ENCODE assay signal across 23 cellular contexts in the genomic region with DNA sequence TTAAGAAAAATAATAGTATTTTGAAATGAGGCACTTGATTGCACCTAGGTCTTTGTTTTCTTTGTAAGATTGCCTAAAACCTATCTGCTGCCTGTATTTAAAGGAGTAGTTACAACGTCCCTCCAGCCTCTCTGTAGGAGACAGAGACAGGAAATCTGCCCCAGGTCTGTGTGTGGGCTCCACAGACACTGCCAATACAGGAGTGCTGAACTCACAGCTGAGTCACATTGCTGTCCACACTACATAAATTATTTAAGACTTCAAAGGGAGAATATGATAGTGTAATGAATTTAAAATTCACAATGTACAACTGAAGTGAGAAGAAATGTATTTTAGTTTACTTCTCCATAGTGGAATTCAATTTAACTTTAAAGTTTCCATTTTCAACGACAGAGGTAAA. TPM values are rescaled to one million over a fixed set of nuclear protein-coding genes. Genes with fewer than 3 reads are reported as not detected.
A peak's percentile ranks its signal among the peaks of the same experiment; 100 is the strongest.
DNase-seq lines count a peak whose midpoint lies in the region; ATAC-seq and TF ChIP-seq lines count a peak whose summit lies in the region.
"Had no signal": no experiment of that assay in that cellular context is flagged by ENCODE, and none has a peak within 500 bp of the region (broad histone marks: within the 10 kb centered on the region; RNA-seq: fewer than 3 reads in every experiment).

No MANE protein-coding gene starts in this region.

- no peaks in the 10 kb centered on the region for H3K27me3 ChIP-seq in BLaER1
- no peaks in the 10 kb centered on the region for H3K27me3 ChIP-seq in PC-3 (ENCODE audit: low read length)
- H3K27me3 ChIP-seq in hepatocyte = no peaks in the 10 kb centered on the region
- H3K27me3 ChIP-seq: body of pancreas, gastrocnemius medialis, vagina had no signal

- CTCF ChIA-PET in PC-3 (lab: Charles Lee) = interaction anchor here (0.6 kb wide), 1 partner anchor 65 kb away, joined by 3 read pairs; no protein-coding TSS in a partner anchor
- CTCF ChIA-PET in activated CD8-positive, alpha-beta memory T cell treated with anti-CD3 and anti-CD28 coated beads, Interleukin-2, amount 10 ng/mL, durations not matched to agents 7 days and 5 days (lab: Charles Lee) = interaction anchor here (2.6 kb wide), 1 partner anchor 68 kb away, joined by 16 read pairs; no protein-coding TSS in a partner anchor

- H3K4me3 Mint-ChIP-seq in activated CD8-positive, alpha-beta memory T cell treated with anti-CD3 and anti-CD28 coated beads, Interleukin-2, amount 10 ng/mL, durations not matched to agents 7 days and 5 days = no peak overlapping the region
- H3K4me3 Mint-ChIP-seq: activated B cell treated with CpG ODN at 0.5 μM for 24 hours; activated CD8-positive, alpha-beta T cell treated with anti-CD3 and anti-CD28 coated beads for 36 hours; activated naive CD4-positive, alpha-beta T cell treated with anti-CD3 and anti-CD28 coated beads, Interleukin-2, amount 50 U/mL, for 24 hours; activated T-cell treated with anti-CD3 and anti-CD28 coated beads, Interleukin-2, amount 50 U/mL, for 72 hours; CD14-positive monocyte; neural crest cell had no signal

- no peaks in the 10 kb centered on the region for H3K79me2 ChIP-seq in PC-3 (ENCODE audit: low read length)
- no peaks in the 10 kb centered on the region for H3K79me2 ChIP-seq in hepatocyte

- TF ChIP-seq CTCF in PC-3 (conservative IDR thresholded peaks at IDR 0.05; ENCODE audit: low read depth, low read length) (no peak), cardiac fibroblast (IDR thresholded peaks at IDR 0.05; ENCODE audit: low read depth, low read length) (no peak), hepatocyte (IDR thresholded peaks at IDR 0.05; ENCODE audit: poor library complexity) (no peak)

- DNase-seq in PC-3 = no peak
- peak; percentile 14 to 34 for DNase-seq in cardiac fibroblast (ENCODE audit: low read depth in 2 of 2)
- DNase-seq in kidney tubule cell (ENCODE audit: low spot score) = peak; percentile 26
- DNase-seq in DMS153 treated with DMSO at 0.1 percent for 48 hours (lab: John Stamatoyannopoulos, UW; ENCODE audit: unreplicated experiment) = no peak
- DNase-seq in activated CD8-positive, alpha-beta memory T cell treated with anti-CD3 and anti-CD28 coated beads, Interleukin-2, amount 10 ng/mL, durations not matched to agents 7 days and 5 days = no peak
- DNase-seq in hepatocyte (ENCODE audit: low spot score) = no peak
- DNase-seq in HPDE6-E6E7 (ENCODE audit: extremely low spot score) = no peak
- DNase-seq: activated B cell treated with CpG ODN at 0.5 μM for 24 hours; activated CD8-positive, alpha-beta T cell treated with anti-CD3 and anti-CD28 coated beads for 36 hours; activated T-cell treated with anti-CD3 and anti-CD28 coated beads, Interleukin-2, amount 50 U/mL, for 72 hours; body of pancreas; gastrocnemius medialis; mucosa of descending colon; NCI-H1417; NCI-H69; stimulated activated CD4-positive, alpha-beta T cell treated with anti-CD3 and anti-CD28 coated beads, Interleukin-12 subunit alpha, Interleukin-12 subunit beta, amount 100 ng/mL, for 4 hours; substantia nigra had no signal

- ATAC-seq in PC-3 = peak; percentile 72
- no peak for ATAC-seq in activated CD8-positive, alpha-beta memory T cell treated with anti-CD3 and anti-CD28 coated beads, Interleukin-2, amount 10 ng/mL, durations not matched to agents 7 days and 5 days
- ATAC-seq: activated CD8-positive, alpha-beta T cell treated with anti-CD3 and anti-CD28 coated beads for 36 hours; activated T-cell treated with anti-CD3 and anti-CD28 coated beads, Interleukin-2, amount 50 U/mL, for 72 hours; body of pancreas; gastrocnemius medialis; left lobe of liver; mucosa of descending colon had no signal

- POLR2A ChIA-PET in PC-3 (lab: Charles Lee; ENCODE audit: unreplicated experiment) = no interaction called here

- intact Hi-C loops in PC-3 (cut with micrococcal nuclease) = loop anchor here (5.0 kb wide), 1 partner anchor 137 kb away; no protein-coding TSS in a partner anchor

- 39% methylated on average over 2 of the region's 2 CpGs for WGBS in hepatocyte (ENCODE audit: low lambda C conversion rate, missing lambda C conversion rate)

- no TSS peak for BruUV-seq in PC-3 (replicated peaks; lab: Mats Ljungman, UMichigan)

- H3K4me2 ChIP-seq in BLaER1 = peak overlapping the region; percentile 91
- H3K4me2 ChIP-seq in PC-3 (ENCODE audit: low read length) = no peak overlapping the region
- no peak overlapping the region for H3K4me2 ChIP-seq in hepatocyte

- no peaks in the 10 kb centered on the region for H3K36me3 ChIP-seq in BLaER1
- no peaks in the 10 kb centered on the region for H3K36me3 ChIP-seq in PC-3 (ENCODE audit: low read depth, low read length)
- no peaks in the 10 kb centered on the region for H3K36me3 ChIP-seq in hepatocyte (replicated peaks; ENCODE audit: insufficient read depth, low read depth)
- H3K36me3 ChIP-seq: gastrocnemius medialis, vagina had no signal

- H3K4me1 ChIP-seq in BLaER1 = peaks cover 73% of the 10 kb centered on the region
- no peaks in the 10 kb centered on the region for H3K4me1 ChIP-seq in PC-3 (ENCODE audit: insufficient read depth, low read length)
- no peaks in the 10 kb centered on the region for H3K4me1 ChIP-seq in hepatocyte (ENCODE audit: insufficient read depth)
- H3K4me1 ChIP-seq: body of pancreas, vagina had no signal

- H3K9me2 ChIP-seq in PC-3 (replicated peaks; ENCODE audit: low read length) = no peaks in the 10 kb centered on the region
- H3K9me2 ChIP-seq in hepatocyte (replicated peaks; ENCODE audit: insufficient read depth) = no peaks in the 10 kb centered on the region

- H3K9me3 ChIP-seq in BLaER1 (no peaks in the 10 kb centered on the region; the same call in 1 of the 2 replicates), PC-3 (ENCODE audit: low read length) (no peaks in the 10 kb centered on the region), hepatocyte (ENCODE audit: low read depth) (no peaks in the 10 kb centered on the region)
- H3K9me3 ChIP-seq: body of pancreas, gastrocnemius medialis, mucosa of descending colon, vagina had no signal

- H3K27ac ChIP-seq in BLaER1 (peak overlapping the region; percentile 24; the same call in 1 of the 2 replicates), PC-3 (ENCODE audit: low read length) (no peak overlapping the region), hepatocyte (no peak overlapping the region)
- H3K27ac ChIP-seq: body of pancreas, gastrocnemius medialis, vagina had no signal

- no peak overlapping the region; the same call in 1 of the 2 replicates for H3K9ac ChIP-seq in BLaER1
- H3K9ac ChIP-seq in PC-3 (ENCODE audit: low read length) = no peak overlapping the region

- no peak overlapping the region for H3K27ac Mint-ChIP-seq in activated CD8-positive, alpha-beta memory T cell treated with anti-CD3 and anti-CD28 coated beads, Interleukin-2, amount 10 ng/mL, durations not matched to agents 7 days and 5 days
- H3K27ac Mint-ChIP-seq: activated B cell treated with CpG ODN at 0.5 μM for 24 hours; activated CD8-positive, alpha-beta T cell treated with anti-CD3 and anti-CD28 coated beads for 36 hours; activated naive CD4-positive, alpha-beta T cell treated with anti-CD3 and anti-CD28 coated beads, Interleukin-2, amount 50 U/mL, for 24 hours; activated T-cell treated with anti-CD3 and anti-CD28 coated beads, Interleukin-2, amount 50 U/mL, for 72 hours had no signal

- no peak overlapping the region for H3K4me3 ChIP-seq in BLaER1
- no peak overlapping the region for H3K4me3 ChIP-seq in PC-3 (ENCODE audit: low read length)
- H3K4me3 ChIP-seq in cardiac fibroblast (replicated peaks in 1 of 2; ENCODE audit: low read depth in 2 of 2, low read length in 2 of 2) = no peak overlapping the region
- H3K4me3 ChIP-seq in hepatocyte = no peak overlapping the region
- H3K4me3 ChIP-seq: body of pancreas, gastrocnemius medialis, mucosa of descending colon, vagina had no signal

- H4K20me1 ChIP-seq in BLaER1 (no peaks in the 10 kb centered on the region), PC-3 (ENCODE audit: low read length) (no peaks in the 10 kb centered on the region), hepatocyte (ENCODE audit: insufficient read depth, poor library complexity, severe bottlenecking) (no peaks in the 10 kb centered on the region)

- H3F3A ChIP-seq in PC-3 (ENCODE audit: low read length, unreplicated experiment) = no peaks in the 10 kb centered on the region

- H3K4me1 Mint-ChIP-seq in activated CD8-positive, alpha-beta memory T cell treated with anti-CD3 and anti-CD28 coated beads, Interleukin-2, amount 10 ng/mL, durations not matched to agents 7 days and 5 days = no peaks in the 10 kb centered on the region
- H3K4me1 Mint-ChIP-seq: activated naive CD4-positive, alpha-beta T cell treated with anti-CD3 and anti-CD28 coated beads, Interleukin-2, amount 50 U/mL, for 24 hours; CD14-positive monocyte had no signal

- no peaks in the 10 kb centered on the region for H3K9me3 Mint-ChIP-seq in activated CD8-positive, alpha-beta memory T cell treated with anti-CD3 and anti-CD28 coated beads, Interleukin-2, amount 10 ng/mL, durations not matched to agents 7 days and 5 days (ENCODE audit: low read depth)
- H3K9me3 Mint-ChIP-seq: activated B cell treated with CpG ODN at 0.5 μM for 24 hours; activated CD8-positive, alpha-beta T cell treated with anti-CD3 and anti-CD28 coated beads for 36 hours; activated naive CD4-positive, alpha-beta T cell treated with anti-CD3 and anti-CD28 coated beads, Interleukin-2, amount 50 U/mL, for 24 hours; activated T-cell treated with anti-CD3 and anti-CD28 coated beads, Interleukin-2, amount 50 U/mL, for 72 hours; neural crest cell had no signal

- H3K27me3 Mint-ChIP-seq in activated CD8-positive, alpha-beta memory T cell treated with anti-CD3 and anti-CD28 coated beads, Interleukin-2, amount 10 ng/mL, durations not matched to agents 7 days and 5 days = peaks cover 25% of the 10 kb centered on the region
- H3K27me3 Mint-ChIP-seq: activated B cell treated with CpG ODN at 0.5 μM for 24 hours had no signal

- H3K36me3 Mint-ChIP-seq in activated CD8-positive, alpha-beta memory T cell treated with anti-CD3 and anti-CD28 coated beads, Interleukin-2, amount 10 ng/mL, durations not matched to agents 7 days and 5 days = no peaks in the 10 kb centered on the region
- H3K36me3 Mint-ChIP-seq: activated naive CD4-positive, alpha-beta T cell treated with anti-CD3 and anti-CD28 coated beads, Interleukin-2, amount 50 U/mL, for 24 hours; CD14-positive monocyte had no signal

- H2AFZ ChIP-seq in PC-3 (ENCODE audit: low read length) = no peak overlapping the region
- H2AFZ ChIP-seq in hepatocyte = no peak overlapping the region

RNA-seq across cellular contexts. Expression of a gene that starts 48.2 kb away (rescaled TPM):
- total RNA-seq in PC-3 (2014; rRNA removed) (31.0 and 31.7 TPM in 2 replicates), hepatocyte (48.8 and 57.0 TPM in 2 replicates)
- 10 to 100 TPM; 22.9 to 26.2 TPM for total RNA-seq in activated CD8-positive, alpha-beta memory T cell treated with anti-CD3 and anti-CD28 coated beads, Interleukin-2, amount 10 ng/mL, durations not matched to agents 7 days and 5 days
- 9.1 and 9.3 TPM in 2 replicates for polyA plus RNA-seq in hepatocyte

Comparison
In these comparisons a context has a peak if more than half of its experiments do, and no peak if none do; other contexts are left out.
1. DNase-seq: peak in cardiac fibroblast (2 of 2) and kidney tubule cell (single experiment); none in PC-3 (single experiment), DMS153 treated with DMSO at 0.1 percent for 48 hours (single experiment), activated CD8-positive, alpha-beta memory T cell treated with anti-CD3 and anti-CD28 coated beads, Interleukin-2, amount 10 ng/mL, durations not matched to agents 7 days and 5 days (single experiment), hepatocyte (single experiment) and HPDE6-E6E7 (single experiment).